ENCODE assay signal across 1 cellular context in the genomic region with DNA sequence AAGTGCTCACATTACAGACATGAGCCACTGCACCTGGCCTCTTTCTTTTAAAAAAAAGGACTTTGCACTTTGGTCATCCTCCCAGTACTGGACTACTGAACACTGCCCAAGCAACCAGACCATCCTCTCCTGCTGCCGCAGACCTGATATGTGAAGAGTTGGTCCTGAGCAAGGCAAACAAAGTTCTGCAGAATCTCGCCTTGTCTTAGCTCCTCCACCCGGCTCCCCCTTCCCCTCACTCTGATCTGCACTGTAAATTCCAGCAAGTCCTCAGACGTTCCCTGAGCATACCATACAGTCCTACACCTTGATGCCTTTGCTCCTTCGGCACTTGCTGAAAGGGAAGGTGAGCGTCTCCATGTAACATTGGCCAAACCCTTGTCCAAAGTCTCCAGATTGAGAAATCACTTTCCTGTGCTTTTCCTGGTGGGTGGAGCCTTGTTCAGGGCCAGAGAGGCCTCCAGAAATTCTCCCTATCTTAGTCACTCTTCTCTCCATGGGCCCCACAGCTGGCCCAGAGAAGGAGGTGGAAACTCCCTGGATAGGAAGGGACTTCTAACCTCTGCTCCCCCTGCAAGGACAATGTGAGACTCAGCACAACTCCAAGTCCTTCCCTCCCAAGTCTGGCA.
TF ChIP-seq lines count a peak whose summit lies in the region.

No MANE protein-coding gene starts in this region.

TF ChIP-seq in HepG2, 621 proteins besides CTCF, POLR2A, EP300 and RAD21 (continued from another document and continues in another):
- TF ChIP-seq ZFYVE20 (CRISPR knock-in tag; IDR thresholded peaks at IDR 0.05; ENCODE audit: borderline replicate concordance, low read depth) (no peak), PHF21A (CRISPR knock-in tag; IDR thresholded peaks at IDR 0.05) (peak; percentile 47), ZNF790 (CRISPR knock-in tag; IDR thresholded peaks at IDR 0.05; ENCODE audit: borderline replicate concordance) (no peak), ZNF121 (CRISPR knock-in tag; IDR thresholded peaks at IDR 0.05) (no peak), SCMH1 (CRISPR knock-in tag; IDR thresholded peaks at IDR 0.05; ENCODE audit: borderline replicate concordance) (no peak), MEIS1 (CRISPR knock-in tag; IDR thresholded peaks at IDR 0.05; ENCODE audit: borderline replicate concordance) (no peak), PHF5A (CRISPR knock-in tag; IDR thresholded peaks at IDR 0.05; ENCODE audit: low read depth, unreplicated experiment) (no peak), HNF4A (CRISPR knock-in tag; IDR thresholded peaks at IDR 0.05) (peak; percentile 84), ZNF33A (CRISPR knock-in tag; IDR thresholded peaks at IDR 0.05; ENCODE audit: borderline replicate concordance) (no peak), NCOR1 (IDR thresholded peaks at IDR 0.05; ENCODE audit: borderline replicate concordance, low read length) (0 out of 2 replicates have a peak, but pooled peaks have one; percentile 51), TRIM24 (CRISPR knock-in tag; IDR thresholded peaks at IDR 0.05) (no peak), ZBTB7B (CRISPR knock-in tag; IDR thresholded peaks at IDR 0.05) (0 out of 2 replicates have a peak, but pooled peaks have one; percentile 32), ZNF317 (CRISPR knock-in tag; IDR thresholded peaks at IDR 0.05) (peak; percentile 66; the same call in 1 of the 2 replicates), GZF1 (CRISPR knock-in tag; IDR thresholded peaks at IDR 0.05) (no peak), HNRNPL (IDR thresholded peaks at IDR 0.05; ENCODE audit: low read depth, low read length) (no peak), EED (CRISPR knock-in tag; IDR thresholded peaks at IDR 0.05) (no peak), KDM2A (CRISPR knock-in tag; IDR thresholded peaks at IDR 0.05; ENCODE audit: borderline replicate concordance, low read depth) (no peak), TARDBP (CRISPR knock-in tag; IDR thresholded peaks at IDR 0.05) (peak; percentile 73; the same call in 1 of the 2 replicates), ONECUT2 (CRISPR knock-in tag; IDR thresholded peaks at IDR 0.05) (no peak), ZNF737 (CRISPR knock-in tag; IDR thresholded peaks at IDR 0.05; ENCODE audit: borderline replicate concordance) (no peak), ZSCAN20 (CRISPR knock-in tag; IDR thresholded peaks at IDR 0.05; ENCODE audit: borderline replicate concordance) (no peak), ZNF224 (CRISPR knock-in tag; IDR thresholded peaks at IDR 0.05) (no peak), ZNF556 (CRISPR knock-in tag; IDR thresholded peaks at IDR 0.05; ENCODE audit: borderline replicate concordance) (peak; percentile 30; the same call in 1 of the 2 replicates), ZNF3 (CRISPR knock-in tag; IDR thresholded peaks at IDR 0.05) (no peak), RORA (CRISPR knock-in tag; IDR thresholded peaks at IDR 0.05) (no peak), XRCC5 (optimal IDR thresholded peaks at IDR 0.05; ENCODE audit: low read length) (peak; percentile 70), TBX3 (IDR thresholded peaks at IDR 0.05; ENCODE audit: borderline replicate concordance) (no peak)
- TF ChIP-seq, protein P1, sequence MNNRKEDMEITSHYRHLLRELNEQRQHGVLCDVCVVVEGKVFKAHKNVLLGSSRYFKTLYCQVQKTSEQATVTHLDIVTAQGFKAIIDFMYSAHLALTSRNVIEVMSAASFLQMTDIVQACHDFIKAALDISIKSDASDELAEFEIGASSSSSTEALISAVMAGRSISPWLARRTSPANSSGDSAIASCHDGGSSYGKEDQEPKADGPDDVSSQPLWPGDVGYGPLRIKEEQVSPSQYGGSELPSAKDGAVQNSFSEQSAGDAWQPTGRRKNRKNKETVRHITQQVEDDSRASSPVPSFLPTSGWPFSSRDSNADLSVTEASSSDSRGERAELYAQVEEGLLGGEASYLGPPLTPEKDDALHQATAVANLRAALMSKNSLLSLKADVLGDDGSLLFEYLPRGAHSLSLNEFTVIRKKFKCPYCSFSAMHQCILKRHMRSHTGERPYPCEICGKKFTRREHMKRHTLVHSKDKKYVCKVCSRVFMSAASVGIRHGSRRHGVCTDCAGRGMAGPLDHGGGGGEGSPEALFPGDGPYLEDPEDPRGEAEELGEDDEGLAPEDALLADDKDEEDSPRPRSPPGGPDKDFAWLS (CRISPR knock-in tag; IDR thresholded peaks at IDR 0.05; ENCODE audit: borderline replicate concordance): no peak
- TF ChIP-seq, protein P2, sequence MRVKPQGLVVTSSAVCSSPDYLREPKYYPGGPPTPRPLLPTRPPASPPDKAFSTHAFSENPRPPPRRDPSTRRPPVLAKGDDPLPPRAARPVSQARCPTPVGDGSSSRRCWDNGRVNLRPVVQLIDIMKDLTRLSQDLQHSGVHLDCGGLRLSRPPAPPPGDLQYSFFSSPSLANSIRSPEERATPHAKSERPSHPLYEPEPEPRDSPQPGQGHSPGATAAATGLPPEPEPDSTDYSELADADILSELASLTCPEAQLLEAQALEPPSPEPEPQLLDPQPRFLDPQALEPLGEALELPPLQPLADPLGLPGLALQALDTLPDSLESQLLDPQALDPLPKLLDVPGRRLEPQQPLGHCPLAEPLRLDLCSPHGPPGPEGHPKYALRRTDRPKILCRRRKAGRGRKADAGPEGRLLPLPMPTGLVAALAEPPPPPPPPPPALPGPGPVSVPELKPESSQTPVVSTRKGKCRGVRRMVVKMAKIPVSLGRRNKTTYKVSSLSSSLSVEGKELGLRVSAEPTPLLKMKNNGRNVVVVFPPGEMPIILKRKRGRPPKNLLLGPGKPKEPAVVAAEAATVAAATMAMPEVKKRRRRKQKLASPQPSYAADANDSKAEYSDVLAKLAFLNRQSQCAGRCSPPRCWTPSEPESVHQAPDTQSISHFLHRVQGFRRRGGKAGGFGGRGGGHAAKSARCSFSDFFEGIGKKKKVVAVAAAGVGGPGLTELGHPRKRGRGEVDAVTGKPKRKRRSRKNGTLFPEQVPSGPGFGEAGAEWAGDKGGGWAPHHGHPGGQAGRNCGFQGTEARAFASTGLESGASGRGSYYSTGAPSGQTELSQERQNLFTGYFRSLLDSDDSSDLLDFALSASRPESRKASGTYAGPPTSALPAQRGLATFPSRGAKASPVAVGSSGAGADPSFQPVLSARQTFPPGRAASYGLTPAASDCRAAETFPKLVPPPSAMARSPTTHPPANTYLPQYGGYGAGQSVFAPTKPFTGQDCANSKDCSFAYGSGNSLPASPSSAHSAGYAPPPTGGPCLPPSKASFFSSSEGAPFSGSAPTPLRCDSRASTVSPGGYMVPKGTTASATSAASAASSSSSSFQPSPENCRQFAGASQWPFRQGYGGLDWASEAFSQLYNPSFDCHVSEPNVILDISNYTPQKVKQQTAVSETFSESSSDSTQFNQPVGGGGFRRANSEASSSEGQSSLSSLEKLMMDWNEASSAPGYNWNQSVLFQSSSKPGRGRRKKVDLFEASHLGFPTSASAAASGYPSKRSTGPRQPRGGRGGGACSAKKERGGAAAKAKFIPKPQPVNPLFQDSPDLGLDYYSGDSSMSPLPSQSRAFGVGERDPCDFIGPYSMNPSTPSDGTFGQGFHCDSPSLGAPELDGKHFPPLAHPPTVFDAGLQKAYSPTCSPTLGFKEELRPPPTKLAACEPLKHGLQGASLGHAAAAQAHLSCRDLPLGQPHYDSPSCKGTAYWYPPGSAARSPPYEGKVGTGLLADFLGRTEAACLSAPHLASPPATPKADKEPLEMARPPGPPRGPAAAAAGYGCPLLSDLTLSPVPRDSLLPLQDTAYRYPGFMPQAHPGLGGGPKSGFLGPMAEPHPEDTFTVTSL (CRISPR knock-in tag; IDR thresholded peaks at IDR 0.05; ENCODE audit: borderline replicate concordance): 0 out of 2 replicates have a peak, but pooled peaks have one; percentile 18
- TF ChIP-seq, protein P3, sequence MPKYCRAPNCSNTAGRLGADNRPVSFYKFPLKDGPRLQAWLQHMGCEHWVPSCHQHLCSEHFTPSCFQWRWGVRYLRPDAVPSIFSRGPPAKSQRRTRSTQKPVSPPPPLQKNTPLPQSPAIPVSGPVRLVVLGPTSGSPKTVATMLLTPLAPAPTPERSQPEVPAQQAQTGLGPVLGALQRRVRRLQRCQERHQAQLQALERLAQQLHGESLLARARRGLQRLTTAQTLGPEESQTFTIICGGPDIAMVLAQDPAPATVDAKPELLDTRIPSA (CRISPR knock-in tag; IDR thresholded peaks at IDR 0.05; ENCODE audit: borderline replicate concordance): no peak
- TF ChIP-seq, protein P4, sequence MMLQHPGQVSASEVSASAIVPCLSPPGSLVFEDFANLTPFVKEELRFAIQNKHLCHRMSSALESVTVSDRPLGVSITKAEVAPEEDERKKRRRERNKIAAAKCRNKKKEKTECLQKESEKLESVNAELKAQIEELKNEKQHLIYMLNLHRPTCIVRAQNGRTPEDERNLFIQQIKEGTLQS (CRISPR knock-in tag; IDR thresholded peaks at IDR 0.05): peak; percentile 89
- TF ChIP-seq, protein P5, sequence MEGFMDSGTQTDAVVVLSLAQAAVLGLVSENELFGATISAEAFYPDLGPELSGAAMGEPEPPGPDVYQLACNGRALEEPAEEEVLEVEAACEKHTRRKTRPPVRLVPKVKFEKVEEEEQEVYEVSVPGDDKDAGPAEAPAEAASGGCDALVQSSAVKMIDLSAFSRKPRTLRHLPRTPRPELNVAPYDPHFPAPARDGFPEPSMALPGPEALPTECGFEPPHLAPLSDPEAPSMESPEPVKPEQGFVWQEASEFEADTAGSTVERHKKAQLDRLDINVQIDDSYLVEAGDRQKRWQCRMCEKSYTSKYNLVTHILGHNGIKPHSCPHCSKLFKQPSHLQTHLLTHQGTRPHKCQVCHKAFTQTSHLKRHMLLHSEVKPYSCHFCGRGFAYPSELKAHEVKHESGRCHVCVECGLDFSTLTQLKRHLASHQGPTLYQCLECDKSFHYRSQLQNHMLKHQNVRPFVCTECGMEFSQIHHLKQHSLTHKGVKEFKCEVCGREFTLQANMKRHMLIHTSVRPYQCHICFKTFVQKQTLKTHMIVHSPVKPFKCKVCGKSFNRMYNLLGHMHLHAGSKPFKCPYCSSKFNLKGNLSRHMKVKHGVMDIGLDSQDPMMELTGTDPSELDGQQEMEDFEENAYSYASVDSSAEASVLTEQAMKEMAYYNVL (CRISPR knock-in tag; IDR thresholded peaks at IDR 0.05; ENCODE audit: borderline replicate concordance): no peak
- TF ChIP-seq, protein P6, sequence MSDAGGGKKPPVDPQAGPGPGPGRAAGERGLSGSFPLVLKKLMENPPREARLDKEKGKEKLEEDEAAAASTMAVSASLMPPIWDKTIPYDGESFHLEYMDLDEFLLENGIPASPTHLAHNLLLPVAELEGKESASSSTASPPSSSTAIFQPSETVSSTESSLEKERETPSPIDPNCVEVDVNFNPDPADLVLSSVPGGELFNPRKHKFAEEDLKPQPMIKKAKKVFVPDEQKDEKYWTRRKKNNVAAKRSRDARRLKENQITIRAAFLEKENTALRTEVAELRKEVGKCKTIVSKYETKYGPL (CRISPR knock-in tag; IDR thresholded peaks at IDR 0.05): no peak
- TF ChIP-seq, protein P7, sequence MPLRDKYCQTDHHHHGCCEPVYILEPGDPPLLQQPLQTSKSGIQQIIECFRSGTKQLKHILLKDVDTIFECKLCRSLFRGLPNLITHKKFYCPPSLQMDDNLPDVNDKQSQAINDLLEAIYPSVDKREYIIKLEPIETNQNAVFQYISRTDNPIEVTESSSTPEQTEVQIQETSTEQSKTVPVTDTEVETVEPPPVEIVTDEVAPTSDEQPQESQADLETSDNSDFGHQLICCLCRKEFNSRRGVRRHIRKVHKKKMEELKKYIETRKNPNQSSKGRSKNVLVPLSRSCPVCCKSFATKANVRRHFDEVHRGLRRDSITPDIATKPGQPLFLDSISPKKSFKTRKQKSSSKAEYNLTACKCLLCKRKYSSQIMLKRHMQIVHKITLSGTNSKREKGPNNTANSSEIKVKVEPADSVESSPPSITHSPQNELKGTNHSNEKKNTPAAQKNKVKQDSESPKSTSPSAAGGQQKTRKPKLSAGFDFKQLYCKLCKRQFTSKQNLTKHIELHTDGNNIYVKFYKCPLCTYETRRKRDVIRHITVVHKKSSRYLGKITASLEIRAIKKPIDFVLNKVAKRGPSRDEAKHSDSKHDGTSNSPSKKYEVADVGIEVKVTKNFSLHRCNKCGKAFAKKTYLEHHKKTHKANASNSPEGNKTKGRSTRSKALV (CRISPR knock-in tag; IDR thresholded peaks at IDR 0.05): no peak
- TF ChIP-seq, protein P8, sequence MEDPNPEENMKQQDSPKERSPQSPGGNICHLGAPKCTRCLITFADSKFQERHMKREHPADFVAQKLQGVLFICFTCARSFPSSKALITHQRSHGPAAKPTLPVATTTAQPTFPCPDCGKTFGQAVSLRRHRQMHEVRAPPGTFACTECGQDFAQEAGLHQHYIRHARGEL (CRISPR knock-in tag; IDR thresholded peaks at IDR 0.05): no peak
- TF ChIP-seq, protein P9, sequence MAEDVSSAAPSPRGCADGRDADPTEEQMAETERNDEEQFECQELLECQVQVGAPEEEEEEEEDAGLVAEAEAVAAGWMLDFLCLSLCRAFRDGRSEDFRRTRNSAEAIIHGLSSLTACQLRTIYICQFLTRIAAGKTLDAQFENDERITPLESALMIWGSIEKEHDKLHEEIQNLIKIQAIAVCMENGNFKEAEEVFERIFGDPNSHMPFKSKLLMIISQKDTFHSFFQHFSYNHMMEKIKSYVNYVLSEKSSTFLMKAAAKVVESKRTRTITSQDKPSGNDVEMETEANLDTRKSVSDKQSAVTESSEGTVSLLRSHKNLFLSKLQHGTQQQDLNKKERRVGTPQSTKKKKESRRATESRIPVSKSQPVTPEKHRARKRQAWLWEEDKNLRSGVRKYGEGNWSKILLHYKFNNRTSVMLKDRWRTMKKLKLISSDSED (CRISPR knock-in tag; IDR thresholded peaks at IDR 0.05): no peak
- TF ChIP-seq, protein P10, sequence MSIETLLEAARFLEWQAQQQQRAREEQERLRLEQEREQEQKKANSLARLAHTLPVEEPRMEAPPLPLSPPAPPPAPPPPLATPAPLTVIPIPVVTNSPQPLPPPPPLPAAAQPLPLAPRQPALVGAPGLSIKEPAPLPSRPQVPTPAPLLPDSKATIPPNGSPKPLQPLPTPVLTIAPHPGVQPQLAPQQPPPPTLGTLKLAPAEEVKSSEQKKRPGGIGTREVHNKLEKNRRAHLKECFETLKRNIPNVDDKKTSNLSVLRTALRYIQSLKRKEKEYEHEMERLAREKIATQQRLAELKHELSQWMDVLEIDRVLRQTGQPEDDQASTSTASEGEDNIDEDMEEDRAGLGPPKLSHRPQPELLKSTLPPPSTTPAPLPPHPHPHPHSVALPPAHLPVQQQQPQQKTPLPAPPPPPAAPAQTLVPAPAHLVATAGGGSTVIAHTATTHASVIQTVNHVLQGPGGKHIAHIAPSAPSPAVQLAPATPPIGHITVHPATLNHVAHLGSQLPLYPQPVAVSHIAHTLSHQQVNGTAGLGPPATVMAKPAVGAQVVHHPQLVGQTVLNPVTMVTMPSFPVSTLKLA (IDR thresholded peaks at IDR 0.05): no peak
- TF ChIP-seq, protein P11, sequence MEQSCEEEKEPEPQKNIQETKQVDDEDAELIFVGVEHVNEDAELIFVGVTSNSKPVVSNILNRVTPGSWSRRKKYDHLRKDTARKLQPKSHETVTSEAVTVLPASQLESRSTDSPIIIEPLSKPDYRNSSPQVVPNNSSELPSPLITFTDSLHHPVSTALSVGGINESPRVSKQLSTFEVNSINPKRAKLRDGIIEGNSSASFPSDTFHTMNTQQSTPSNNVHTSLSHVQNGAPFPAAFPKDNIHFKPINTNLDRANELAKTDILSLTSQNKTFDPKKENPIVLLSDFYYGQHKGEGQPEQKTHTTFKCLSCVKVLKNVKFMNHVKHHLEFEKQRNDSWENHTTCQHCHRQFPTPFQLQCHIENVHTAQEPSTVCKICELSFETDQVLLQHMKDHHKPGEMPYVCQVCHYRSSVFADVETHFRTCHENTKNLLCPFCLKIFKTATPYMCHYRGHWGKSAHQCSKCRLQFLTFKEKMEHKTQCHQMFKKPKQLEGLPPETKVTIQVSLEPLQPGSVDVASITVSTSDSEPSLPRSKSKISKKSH (CRISPR knock-in tag; IDR thresholded peaks at IDR 0.05; ENCODE audit: borderline replicate concordance): no peak
